In genomic region chr20:36605309-36606170, GRCh38 we compare ENCODE assay signal across 1 cellular context.
TF ChIP-seq lines count a peak whose summit lies in the region.

A gene with protein sequence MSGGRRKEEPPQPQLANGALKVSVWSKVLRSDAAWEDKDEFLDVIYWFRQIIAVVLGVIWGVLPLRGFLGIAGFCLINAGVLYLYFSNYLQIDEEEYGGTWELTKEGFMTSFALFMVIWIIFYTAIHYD (plus strand): TSS chr20:36605779. CDS start chr20:36605952, 173 bp downstream.

TF ChIP-seq in K562, 482 proteins besides CTCF, POLR2A, EP300 and RAD21 (continued from another document and continues in another):
- TF ChIP-seq, protein P1, sequence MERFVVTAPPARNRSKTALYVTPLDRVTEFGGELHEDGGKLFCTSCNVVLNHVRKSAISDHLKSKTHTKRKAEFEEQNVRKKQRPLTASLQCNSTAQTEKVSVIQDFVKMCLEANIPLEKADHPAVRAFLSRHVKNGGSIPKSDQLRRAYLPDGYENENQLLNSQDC (CRISPR knock-in tag; IDR thresholded peaks at IDR 0.05), result no peak
- TF ChIP-seq ILK (tag; IDR thresholded peaks at IDR 0.05; ENCODE audit: borderline replicate concordance, low read depth) (no peak), KLF10 (CRISPR knock-in tag; IDR thresholded peaks at IDR 0.05) (no peak), ZNF253 (CRISPR knock-in tag; conservative IDR thresholded peaks at IDR 0.05) (no peak), BCL6 (CRISPR knock-in tag; IDR thresholded peaks at IDR 0.05) (no peak), ELK3 (CRISPR knock-in tag; IDR thresholded peaks at IDR 0.05) (no peak), ZNF277 (CRISPR knock-in tag; IDR thresholded peaks at IDR 0.05; ENCODE audit: borderline replicate concordance) (no peak), POLR2G (IDR thresholded peaks at IDR 0.05; ENCODE audit: low read depth, low read length) (peak; percentile 93), HDAC6 (IDR thresholded peaks at IDR 0.05; ENCODE audit: low read depth, low read length) (no peak), SPI1 (IDR thresholded peaks at IDR 0.05; ENCODE audit: borderline replicate concordance, low read depth, low read length) (no peak), TCF7L2 (IDR thresholded peaks at IDR 0.05; ENCODE audit: low read depth, low read length) (no peak), CCAR2 (IDR thresholded peaks at IDR 0.05; ENCODE audit: low read depth, low read length) (no peak), OTX1 (CRISPR knock-in tag; IDR thresholded peaks at IDR 0.05) (no peak), ZBTB7A (IDR thresholded peaks at IDR 0.05; ENCODE audit: borderline replicate concordance, control insufficient read depth, low read depth, low read length) (peak; percentile 46; the same call in 1 of the 2 replicates), TRIM24 (IDR thresholded peaks at IDR 0.05) (no peak), ASH1L (IDR thresholded peaks at IDR 0.05; ENCODE audit: borderline replicate concordance, low read depth, partially characterized antibody) (no peak), SMARCC2 (IDR thresholded peaks at IDR 0.05; ENCODE audit: low read depth) (0 out of 2 replicates have a peak, but pooled peaks have one; percentile 14), CTCFL (IDR thresholded peaks at IDR 0.05; ENCODE audit: borderline replicate concordance, insufficient read depth, low read depth, low read length, poor library complexity, severe bottlenecking) (no peak), ZNF644 (tag; IDR thresholded peaks at IDR 0.05; ENCODE audit: low read depth) (no peak), MAZ (CRISPR knock-in tag; conservative IDR thresholded peaks at IDR 0.05 in 1 of 2, IDR thresholded peaks at IDR 0.05 in 1 of 2) (peak; percentile 71 to 80), HCFC1 (IDR thresholded peaks at IDR 0.05; ENCODE audit: low read depth, low read length) (peak; percentile 77), TAF15 (IDR thresholded peaks at IDR 0.05; ENCODE audit: low read depth, low read length) (no peak), NFRKB (IDR thresholded peaks at IDR 0.05; ENCODE audit: low read depth) (no peak; the same call in 1 of the 2 replicates), ZNF695 (CRISPR knock-in tag; IDR thresholded peaks at IDR 0.05) (no peak), KAT7 (CRISPR knock-in tag; IDR thresholded peaks at IDR 0.05; ENCODE audit: borderline replicate concordance) (peak; percentile 77; the same call in 1 of the 2 replicates), CREB3 (tag; conservative IDR thresholded peaks at IDR 0.05; ENCODE audit: low read depth) (0 out of 2 replicates have a peak, but pooled peaks have one; percentile 22), RNF2 (IDR thresholded peaks at IDR 0.05) (peak; percentile 65), ATF6 (CRISPR knock-in tag; IDR thresholded peaks at IDR 0.05) (no peak)
- TF ChIP-seq, protein P2, sequence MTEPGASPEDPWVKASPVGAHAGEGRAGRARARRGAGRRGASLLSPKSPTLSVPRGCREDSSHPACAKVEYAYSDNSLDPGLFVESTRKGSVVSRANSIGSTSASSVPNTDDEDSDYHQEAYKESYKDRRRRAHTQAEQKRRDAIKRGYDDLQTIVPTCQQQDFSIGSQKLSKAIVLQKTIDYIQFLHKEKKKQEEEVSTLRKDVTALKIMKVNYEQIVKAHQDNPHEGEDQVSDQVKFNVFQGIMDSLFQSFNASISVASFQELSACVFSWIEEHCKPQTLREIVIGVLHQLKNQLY (CRISPR knock-in tag; conservative IDR thresholded peaks at IDR 0.05), result no peak
- TF ChIP-seq, protein P3, sequence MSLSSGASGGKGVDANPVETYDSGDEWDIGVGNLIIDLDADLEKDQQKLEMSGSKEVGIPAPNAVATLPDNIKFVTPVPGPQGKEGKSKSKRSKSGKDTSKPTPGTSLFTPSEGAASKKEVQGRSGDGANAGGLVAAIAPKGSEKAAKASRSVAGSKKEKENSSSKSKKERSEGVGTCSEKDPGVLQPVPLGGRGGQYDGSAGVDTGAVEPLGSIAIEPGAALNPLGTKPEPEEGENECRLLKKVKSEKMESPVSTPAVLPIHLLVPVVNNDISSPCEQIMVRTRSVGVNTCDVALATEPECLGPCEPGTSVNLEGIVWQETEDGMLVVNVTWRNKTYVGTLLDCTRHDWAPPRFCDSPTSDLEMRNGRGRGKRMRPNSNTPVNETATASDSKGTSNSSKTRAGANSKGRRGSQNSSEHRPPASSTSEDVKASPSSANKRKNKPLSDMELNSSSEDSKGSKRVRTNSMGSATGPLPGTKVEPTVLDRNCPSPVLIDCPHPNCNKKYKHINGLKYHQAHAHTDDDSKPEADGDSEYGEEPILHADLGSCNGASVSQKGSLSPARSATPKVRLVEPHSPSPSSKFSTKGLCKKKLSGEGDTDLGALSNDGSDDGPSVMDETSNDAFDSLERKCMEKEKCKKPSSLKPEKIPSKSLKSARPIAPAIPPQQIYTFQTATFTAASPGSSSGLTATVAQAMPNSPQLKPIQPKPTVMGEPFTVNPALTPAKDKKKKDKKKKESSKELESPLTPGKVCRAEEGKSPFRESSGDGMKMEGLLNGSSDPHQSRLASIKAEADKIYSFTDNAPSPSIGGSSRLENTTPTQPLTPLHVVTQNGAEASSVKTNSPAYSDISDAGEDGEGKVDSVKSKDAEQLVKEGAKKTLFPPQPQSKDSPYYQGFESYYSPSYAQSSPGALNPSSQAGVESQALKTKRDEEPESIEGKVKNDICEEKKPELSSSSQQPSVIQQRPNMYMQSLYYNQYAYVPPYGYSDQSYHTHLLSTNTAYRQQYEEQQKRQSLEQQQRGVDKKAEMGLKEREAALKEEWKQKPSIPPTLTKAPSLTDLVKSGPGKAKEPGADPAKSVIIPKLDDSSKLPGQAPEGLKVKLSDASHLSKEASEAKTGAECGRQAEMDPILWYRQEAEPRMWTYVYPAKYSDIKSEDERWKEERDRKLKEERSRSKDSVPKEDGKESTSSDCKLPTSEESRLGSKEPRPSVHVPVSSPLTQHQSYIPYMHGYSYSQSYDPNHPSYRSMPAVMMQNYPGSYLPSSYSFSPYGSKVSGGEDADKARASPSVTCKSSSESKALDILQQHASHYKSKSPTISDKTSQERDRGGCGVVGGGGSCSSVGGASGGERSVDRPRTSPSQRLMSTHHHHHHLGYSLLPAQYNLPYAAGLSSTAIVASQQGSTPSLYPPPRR (CRISPR knock-in tag; IDR thresholded peaks at IDR 0.05; ENCODE audit: borderline replicate concordance), result no peak
- TF ChIP-seq, protein P4, sequence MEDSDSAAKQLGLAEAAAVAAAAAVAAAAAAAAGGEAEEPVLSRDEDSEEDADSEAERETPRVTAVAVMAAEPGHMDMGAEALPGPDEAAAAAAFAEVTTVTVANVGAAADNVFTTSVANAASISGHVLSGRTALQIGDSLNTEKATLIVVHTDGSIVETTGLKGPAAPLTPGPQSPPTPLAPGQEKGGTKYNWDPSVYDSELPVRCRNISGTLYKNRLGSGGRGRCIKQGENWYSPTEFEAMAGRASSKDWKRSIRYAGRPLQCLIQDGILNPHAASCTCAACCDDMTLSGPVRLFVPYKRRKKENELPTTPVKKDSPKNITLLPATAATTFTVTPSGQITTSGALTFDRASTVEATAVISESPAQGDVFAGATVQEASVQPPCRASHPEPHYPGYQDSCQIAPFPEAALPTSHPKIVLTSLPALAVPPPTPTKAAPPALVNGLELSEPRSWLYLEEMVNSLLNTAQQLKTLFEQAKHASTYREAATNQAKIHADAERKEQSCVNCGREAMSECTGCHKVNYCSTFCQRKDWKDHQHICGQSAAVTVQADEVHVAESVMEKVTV (CRISPR knock-in tag; IDR thresholded peaks at IDR 0.05), result no peak
- TF ChIP-seq, protein P5, sequence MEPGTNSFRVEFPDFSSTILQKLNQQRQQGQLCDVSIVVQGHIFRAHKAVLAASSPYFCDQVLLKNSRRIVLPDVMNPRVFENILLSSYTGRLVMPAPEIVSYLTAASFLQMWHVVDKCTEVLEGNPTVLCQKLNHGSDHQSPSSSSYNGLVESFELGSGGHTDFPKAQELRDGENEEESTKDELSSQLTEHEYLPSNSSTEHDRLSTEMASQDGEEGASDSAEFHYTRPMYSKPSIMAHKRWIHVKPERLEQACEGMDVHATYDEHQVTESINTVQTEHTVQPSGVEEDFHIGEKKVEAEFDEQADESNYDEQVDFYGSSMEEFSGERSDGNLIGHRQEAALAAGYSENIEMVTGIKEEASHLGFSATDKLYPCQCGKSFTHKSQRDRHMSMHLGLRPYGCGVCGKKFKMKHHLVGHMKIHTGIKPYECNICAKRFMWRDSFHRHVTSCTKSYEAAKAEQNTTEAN (CRISPR knock-in tag; IDR thresholded peaks at IDR 0.05), result no peak; the same call in 1 of the 2 replicates
- TF ChIP-seq, protein P6, sequence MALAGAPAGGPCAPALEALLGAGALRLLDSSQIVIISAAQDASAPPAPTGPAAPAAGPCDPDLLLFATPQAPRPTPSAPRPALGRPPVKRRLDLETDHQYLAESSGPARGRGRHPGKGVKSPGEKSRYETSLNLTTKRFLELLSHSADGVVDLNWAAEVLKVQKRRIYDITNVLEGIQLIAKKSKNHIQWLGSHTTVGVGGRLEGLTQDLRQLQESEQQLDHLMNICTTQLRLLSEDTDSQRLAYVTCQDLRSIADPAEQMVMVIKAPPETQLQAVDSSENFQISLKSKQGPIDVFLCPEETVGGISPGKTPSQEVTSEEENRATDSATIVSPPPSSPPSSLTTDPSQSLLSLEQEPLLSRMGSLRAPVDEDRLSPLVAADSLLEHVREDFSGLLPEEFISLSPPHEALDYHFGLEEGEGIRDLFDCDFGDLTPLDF (CRISPR knock-in tag; IDR thresholded peaks at IDR 0.05), result no peak
- TF ChIP-seq, protein P7, sequence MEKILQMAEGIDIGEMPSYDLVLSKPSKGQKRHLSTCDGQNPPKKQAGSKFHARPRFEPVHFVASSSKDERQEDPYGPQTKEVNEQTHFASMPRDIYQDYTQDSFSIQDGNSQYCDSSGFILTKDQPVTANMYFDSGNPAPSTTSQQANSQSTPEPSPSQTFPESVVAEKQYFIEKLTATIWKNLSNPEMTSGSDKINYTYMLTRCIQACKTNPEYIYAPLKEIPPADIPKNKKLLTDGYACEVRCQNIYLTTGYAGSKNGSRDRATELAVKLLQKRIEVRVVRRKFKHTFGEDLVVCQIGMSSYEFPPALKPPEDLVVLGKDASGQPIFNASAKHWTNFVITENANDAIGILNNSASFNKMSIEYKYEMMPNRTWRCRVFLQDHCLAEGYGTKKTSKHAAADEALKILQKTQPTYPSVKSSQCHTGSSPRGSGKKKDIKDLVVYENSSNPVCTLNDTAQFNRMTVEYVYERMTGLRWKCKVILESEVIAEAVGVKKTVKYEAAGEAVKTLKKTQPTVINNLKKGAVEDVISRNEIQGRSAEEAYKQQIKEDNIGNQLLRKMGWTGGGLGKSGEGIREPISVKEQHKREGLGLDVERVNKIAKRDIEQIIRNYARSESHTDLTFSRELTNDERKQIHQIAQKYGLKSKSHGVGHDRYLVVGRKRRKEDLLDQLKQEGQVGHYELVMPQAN (IDR thresholded peaks at IDR 0.05; ENCODE audit: borderline replicate concordance), result 0 out of 2 replicates have a peak, but pooled peaks have one; percentile 46
